ENCODE assay signal across 18 cellular contexts in the genomic region with DNA sequence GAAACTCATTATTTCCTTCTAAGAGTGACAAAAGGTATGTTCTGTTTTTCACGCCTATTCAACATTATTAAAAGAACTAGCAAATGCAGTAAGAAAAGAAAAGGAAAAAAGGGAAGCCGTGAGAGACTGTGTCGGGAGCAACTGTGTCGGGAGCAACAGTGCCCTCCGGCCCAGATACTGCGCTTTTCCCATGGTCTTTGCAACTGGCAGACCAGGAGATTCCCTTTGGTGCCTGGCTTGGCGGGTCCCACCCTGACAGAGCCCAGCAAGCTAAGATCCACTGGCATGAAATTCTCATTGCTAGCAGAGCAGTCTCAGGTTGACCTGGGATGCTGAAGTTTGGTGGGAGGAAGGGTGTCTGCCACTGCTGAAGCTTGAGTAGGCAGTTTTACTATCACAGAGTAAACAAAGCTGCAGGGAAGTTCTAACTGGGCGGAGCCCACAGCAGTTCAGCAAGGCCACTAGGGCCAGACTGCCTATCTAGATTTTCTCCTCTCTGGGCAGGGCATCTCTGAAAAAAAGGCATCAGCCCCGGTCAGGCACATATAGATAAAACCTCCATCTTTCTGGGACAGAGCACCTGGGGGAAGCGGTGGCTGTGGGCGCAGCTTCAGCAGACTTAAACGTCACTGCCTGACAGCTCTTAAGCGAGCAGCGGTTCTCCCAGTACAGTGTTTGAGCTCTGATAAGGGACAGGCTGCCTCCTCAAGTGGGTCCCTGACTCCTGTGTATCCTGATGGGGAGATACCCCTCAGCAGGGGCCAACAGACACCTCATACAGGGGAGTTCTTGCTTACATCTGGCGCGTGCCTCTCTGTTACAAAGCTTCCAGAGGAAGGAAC.
DNase-seq lines count a peak whose midpoint lies in the region; ATAC-seq, FAIRE-seq and TF ChIP-seq lines count a peak whose summit lies in the region.
"Had no signal": no experiment of that assay in that cellular context is flagged by ENCODE, and none has a peak within 500 bp of the region (broad histone marks: within the 10 kb centered on the region; RNA-seq: fewer than 3 reads in every experiment).

No MANE protein-coding gene starts in this region.

- H3K4me1 ChIP-seq in HEK293 (ENCODE audit: control insufficient read depth, insufficient read depth, low read length) (no peaks in the 10 kb centered on the region), K562 (replicated peaks in 1 of 2; ENCODE audit: control insufficient read depth in 2 of 2, insufficient read depth in 2 of 2, low read length in 2 of 2) (no peaks in the 10 kb centered on the region), neural progenitor cell (no peaks in the 10 kb centered on the region), SJCRH30 (no peaks in the 10 kb centered on the region)

- ATAC-seq in K562, result no peak; the same call in 2 of the 3 replicates
- no peak for ATAC-seq in HG02571 (IDR thresholded peaks at IDR 0.05; ENCODE audit: unreplicated experiment)

- DNase-seq in OCI-M2 (lab: John Stamatoyannopoulos, UW; ENCODE audit: unreplicated experiment) (peak; percentile 24), K562 (ENCODE audit: extremely low read depth in 1 of 4, low spot score in 3 of 4) (peak in 1 of 4 experiments; percentile 51), neural progenitor cell (ENCODE audit: low spot score) (no peak), dedifferentiated amniotic fluid mesenchymal stem cell (ENCODE audit: extremely low spot score) (no peak), SJCRH30 (no peak)
- no peak for DNase-seq in activated naive CD4-positive, alpha-beta T cell (lab: John Stamatoyannopoulos, UW)
- DNase-seq: CD8-positive, alpha-beta memory T cell; DMS153; EL; HCEC 1CT; KBM-7; NCI-H1105; NCI-H1694 treated with DMSO at 0.1 percent for 48 hours; NK-92 treated with Interleukin-12 subunit alpha and Interleukin-12 subunit beta, amount 100 ng/mL, for 24 hours; Right ventricle myocardium superior had no signal

- no peaks in the 10 kb centered on the region for H3K9me1 ChIP-seq in K562 (ENCODE audit: control insufficient read depth, insufficient read depth, low read length)

- H3K27ac Mint-ChIP-seq in neural progenitor cell, result no peak overlapping the region
- H3K27ac Mint-ChIP-seq: CD8-positive, alpha-beta memory T cell; T-helper 1 cell treated with Interleukin-12 subunit alpha and Interleukin-12 subunit beta and Interleukin-4 antibody, amounts not matched to agents 30 μg/mL and 1 μg/mL, for 36 hours had no signal

- TF ChIP-seq EP300 in K562 (IDR thresholded peaks at IDR 0.05; ENCODE audit: low read length), result no peak

- H3K36me3 Mint-ChIP-seq in neural progenitor cell, result no peaks in the 10 kb centered on the region
- H3K36me3 Mint-ChIP-seq: CD8-positive, alpha-beta memory T cell had no signal

- no peak for FAIRE-seq in K562 (lab: Jason Lieb, UNC)

- H3K4me1 Mint-ChIP-seq in neural progenitor cell, result no peaks in the 10 kb centered on the region
- H3K4me1 Mint-ChIP-seq: CD8-positive, alpha-beta memory T cell had no signal

- WGBS in K562 (ENCODE audit: insufficient coverage, low coverage, missing lambda C conversion rate), result under 1% methylated on average over 16 of the region's 16 CpGs

- no peaks in the 10 kb centered on the region for H3F3A ChIP-seq in neural progenitor cell (ENCODE audit: low read depth)

- H3K27ac ChIP-seq in HEK293 (ENCODE audit: extremely low read depth, low read depth, low read length) (no peak overlapping the region), K562 (ENCODE audit: extremely low read depth, low read depth, low read length) (no peak overlapping the region), neural progenitor cell (no peak overlapping the region), SJCRH30 (no peak overlapping the region)

- TF ChIP-seq RAD21 in K562 (CRISPR knock-in tag; conservative IDR thresholded peaks at IDR 0.05 in 1 of 2, IDR thresholded peaks at IDR 0.05 in 1 of 2), result no peak

- in situ Hi-C loops in K562 (cut with MboI), result no loop called here

- CTCF ChIA-PET in HEK293 (lab: Yijun Ruan, JAX) (no interaction called here), K562 (lab: Yijun Ruan, JAX; ENCODE audit: low intra/inter-chr PET ratio) (no interaction called here)

- TF ChIP-seq CTCF in HEK293 (tag by site-specific recombination; IDR thresholded peaks at IDR 0.05) (no peak), K562 (IDR thresholded peaks at IDR 0.05 in 2 of 3, conservative IDR thresholded peaks at IDR 0.05 in 1 of 3; ENCODE audit: insufficient read depth in 2 of 3, low read depth in 1 of 3, low read length in 3 of 3) (no peak), neural progenitor cell (IDR thresholded peaks at IDR 0.05) (no peak)

- H3K4me3 ChIP-seq in HEK293 (ENCODE audit: low read depth, low read length) (no peak overlapping the region), K562 (no peak overlapping the region), neural progenitor cell (no peak overlapping the region), SJCRH30 (no peak overlapping the region)

- no peaks in the 10 kb centered on the region for H3K9me3 Mint-ChIP-seq in neural progenitor cell

- H3K9me3 ChIP-seq in HEK293 (ENCODE audit: control insufficient read depth, insufficient read depth, low read depth, low read length) (no peaks in the 10 kb centered on the region), K562 (replicated peaks; ENCODE audit: control insufficient read depth, insufficient read depth, low read depth, low read length) (no peaks in the 10 kb centered on the region), neural progenitor cell (ENCODE audit: low read depth) (no peaks in the 10 kb centered on the region), SJCRH30 (replicated peaks) (no peaks in the 10 kb centered on the region)

- intact Hi-C loops in K562 (cut with micrococcal nuclease), result no loop called here

- BruUV-seq in K562 (replicated peaks; lab: Mats Ljungman, UMichigan), result no TSS peak

- H3K9ac ChIP-seq in K562 (ENCODE audit: insufficient read depth in 1 of 2, low read depth in 2 of 2, low read length in 2 of 2) (no peak overlapping the region), neural progenitor cell (no peak overlapping the region)

- no peaks in the 10 kb centered on the region for H3K79me2 ChIP-seq in K562 (ENCODE audit: control insufficient read depth, insufficient read depth, low read length)
- no peaks in the 10 kb centered on the region for H3K79me2 ChIP-seq in neural progenitor cell (ENCODE audit: low read depth)

- H3K4me3 Mint-ChIP-seq in neural progenitor cell, result no peak overlapping the region
- H3K4me3 Mint-ChIP-seq: CD8-positive, alpha-beta memory T cell; T-helper 1 cell treated with Interleukin-12 subunit alpha and Interleukin-12 subunit beta and Interleukin-4 antibody, amounts not matched to agents 30 μg/mL and 1 μg/mL, for 36 hours had no signal

- H3K27me3 Mint-ChIP-seq in neural progenitor cell (ENCODE audit: insufficient read depth, low read depth), result peaks cover 2% of the 10 kb centered on the region
- H3K27me3 Mint-ChIP-seq: CD8-positive, alpha-beta memory T cell had no signal

- no peaks in the 10 kb centered on the region for H3K27me3 ChIP-seq in K562 (ENCODE audit: control insufficient read depth in 2 of 2, insufficient read depth in 2 of 2, low read length in 2 of 2)
- H3K27me3 ChIP-seq in neural progenitor cell, result no peaks in the 10 kb centered on the region
- H3K27me3 ChIP-seq in SJCRH30, result no peaks in the 10 kb centered on the region

- H4K20me1 ChIP-seq in K562 (replicated peaks; ENCODE audit: control insufficient read depth, insufficient read depth, low read length) (no peaks in the 10 kb centered on the region), neural progenitor cell (ENCODE audit: low read depth) (no peaks in the 10 kb centered on the region)

- POLR2A ChIA-PET in HEK293 (lab: Yijun Ruan, JAX), result no interaction called here
- POLR2A ChIA-PET in K562 (lab: Yijun Ruan, JAX), result no interaction called here

- TF ChIP-seq POLR2A in K562 (conservative IDR thresholded peaks at IDR 0.05), result no peak

- H3K4me2 ChIP-seq in K562 (ENCODE audit: insufficient read depth, low read length) (no peak overlapping the region), neural progenitor cell (no peak overlapping the region)

- H2AFZ ChIP-seq in K562 (ENCODE audit: low read depth, low read length), result no peak overlapping the region
- peak overlapping the region; percentile 80 for H2AFZ ChIP-seq in neural progenitor cell (replicated peaks)

- H3K36me3 ChIP-seq in HEK293 (ENCODE audit: control insufficient read depth in 2 of 2, insufficient read depth in 1 of 2, low read length in 2 of 2), result no peaks in the 10 kb centered on the region
- no peaks in the 10 kb centered on the region for H3K36me3 ChIP-seq in K562 (ENCODE audit: control insufficient read depth, insufficient read depth, low read length)
- no peaks in the 10 kb centered on the region for H3K36me3 ChIP-seq in neural progenitor cell
- no peaks in the 10 kb centered on the region for H3K36me3 ChIP-seq in SJCRH30
